12 cellular contexts compared by ENCODE assay signal in the genomic region with DNA sequence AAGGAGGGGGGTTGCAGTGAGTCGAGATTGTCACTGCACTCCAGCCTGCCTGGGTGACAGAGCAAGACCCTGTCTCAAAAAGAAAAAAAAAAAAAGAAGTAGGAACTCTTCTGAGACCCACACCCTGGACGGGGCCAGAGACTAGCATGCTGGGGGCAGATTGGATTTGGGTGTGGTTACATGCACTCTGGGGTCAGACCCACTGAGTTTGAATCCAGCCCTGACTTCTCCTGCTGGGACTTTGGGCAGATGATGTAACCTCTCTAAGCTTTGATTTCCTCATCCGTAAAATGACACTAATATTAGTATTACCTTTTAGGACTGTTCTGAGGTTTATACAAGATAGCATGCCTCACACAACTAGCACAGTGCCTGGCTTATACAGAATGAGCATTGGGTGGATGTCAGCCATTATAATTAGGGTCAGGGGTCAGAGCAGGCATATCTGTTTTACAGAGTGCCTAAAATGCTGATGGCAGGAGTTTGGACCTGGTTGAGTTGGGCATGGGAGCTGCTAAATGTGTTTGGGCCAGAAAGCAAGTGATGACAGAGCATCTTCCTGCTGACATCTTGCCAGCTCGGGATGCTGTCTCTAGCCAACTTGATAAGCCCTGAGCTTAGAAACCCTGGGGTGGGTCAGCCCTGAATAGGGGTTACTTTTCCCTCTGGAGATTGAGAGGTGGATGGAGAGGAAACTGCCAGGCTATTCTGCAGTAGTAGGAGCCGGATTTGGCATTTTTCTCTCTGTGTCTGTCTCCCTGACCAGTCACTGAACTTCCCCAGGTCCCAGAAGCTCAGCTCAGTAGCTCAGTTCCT. TPM values are rescaled to one million over a fixed set of nuclear protein-coding genes. Genes with fewer than 3 reads are reported as not detected.
A peak's percentile ranks its signal among the peaks of the same experiment; 100 is the strongest.
DNase-seq lines count a peak whose midpoint lies in the region; ATAC-seq and TF ChIP-seq lines count a peak whose summit lies in the region.
"Had no signal": no experiment of that assay in that cellular context is flagged by ENCODE, and none has a peak within 500 bp of the region (broad histone marks: within the 10 kb centered on the region; RNA-seq: fewer than 3 reads in every experiment).

No MANE protein-coding gene starts in this region.

- WGBS in aorta, 2 donors: 68 to 70% methylated on average over 5 of the region's 5 CpGs

- H3K9me3 ChIP-seq in aorta (ENCODE audit: control insufficient read depth, low read length): no peaks in the 10 kb centered on the region
- H3K9me3 ChIP-seq: suprapubic skin had no signal

- H3K27ac ChIP-seq in aorta (ENCODE audit: low read depth in 1 of 2, low read length in 2 of 2): peak overlapping the region in 1 of 2 donors; percentile 49

- no peak overlapping the region for H3K4me3 ChIP-seq in aorta (ENCODE audit: low read length in 2 of 2)
- H3K4me3 ChIP-seq: suprapubic skin had no signal

- H3K4me1 Mint-ChIP-seq in nephron: peaks cover 64% of the 10 kb centered on the region

- peaks cover 7 to 18% of the 10 kb centered on the region in 2 donors for H3K4me1 ChIP-seq in aorta (ENCODE audit: control insufficient read depth in 1 of 2, insufficient read depth in 2 of 2, low read length in 2 of 2)

- H3K4me3 Mint-ChIP-seq in nephron: no peak overlapping the region

- no peaks in the 10 kb centered on the region for H3K27me3 Mint-ChIP-seq in nephron (ENCODE audit: low read depth)

- H3K36me3 Mint-ChIP-seq in nephron (ENCODE audit: low read depth): peaks cover 17% of the 10 kb centered on the region

- ATAC-seq in aorta (ENCODE audit: low FRiP score): no peak
- ATAC-seq in GM19035 (IDR thresholded peaks at IDR 0.05; ENCODE audit: unreplicated experiment): no peak

- no peaks in the 10 kb centered on the region for H3K9me3 Mint-ChIP-seq in nephron

- no peaks in the 10 kb centered on the region for H3K36me3 ChIP-seq in aorta (ENCODE audit: control insufficient read depth in 1 of 2, insufficient read depth in 2 of 2, low read length in 1 of 2)

- H3K27ac Mint-ChIP-seq in nephron: peak overlapping the region in 2 of 3 experiments; percentile 9 to 67

- peak; percentile 33 for DNase-seq in activated effector memory CD4-positive, alpha-beta T cell treated with anti-CD3 and anti-CD28 coated beads, Interleukin-2, amount 50 U/mL, for 16 hours
- DNase-seq in activated effector memory CD4-positive, alpha-beta T cell treated with Interleukin-2 at 50 U/mL for 16 hours: no peak
- peak; percentile 74 for DNase-seq in cardiac septum (ENCODE audit: low spot score)
- peak; percentile 35 to 60 for DNase-seq in aorta
- DNase-seq in DMS 273 (lab: John Stamatoyannopoulos, UW; ENCODE audit: unreplicated experiment): no peak
- no peak for DNase-seq in stimulated activated CD4-positive, alpha-beta T cell treated with anti-CD3 and anti-CD28 coated beads, Interleukin-12 subunit alpha, Interleukin-12 subunit beta, amount 100 ng/mL, for 4 hours
- DNase-seq: NCI-H1930, NCI-H69, SHP77 had no signal

- no peaks in the 10 kb centered on the region for H3K27me3 ChIP-seq in aorta (ENCODE audit: control insufficient read depth in 1 of 2, insufficient read depth in 2 of 2, low read length in 1 of 2)
- H3K27me3 ChIP-seq: suprapubic skin had no signal

- TF ChIP-seq CTCF in nephron (IDR thresholded peaks at IDR 0.05; ENCODE audit: unreplicated experiment in 3 of 3): no peak

- intact Hi-C loops in cardiac septum (cut with DNase I): loop anchor here (5.0 kb wide), 1 partner anchor 36 kb away; no protein-coding TSS in a partner anchor
- intact Hi-C loops in aorta (cut with DNase I): no loop called here

RNA-seq across cellular contexts. Expression of a gene that starts 15.5 kb away (rescaled TPM):
- total RNA-seq in cardiac septum (77.1 TPM), aorta (100 to 1,000 TPM in 1 of 2 donors, 10 to 100 TPM in 1; 65.9 to 128 TPM)
- 100 to 1,000 TPM in 1 of 2 donors, 10 to 100 TPM in 1; 21.4 to 108 TPM for polyA plus RNA-seq in aorta

RNA-seq across cellular contexts. Expression of a gene that starts 51.2 kb away (rescaled TPM):
- 11.0 TPM for total RNA-seq in cardiac septum
- total RNA-seq in aorta: 10 to 100 TPM in 1 of 2 donors, 1 to 10 TPM in 1; 6.1 to 10.0 TPM
- polyA plus RNA-seq in aorta: 10 to 100 TPM; 10.8 to 11.5 TPM

RNA-seq across cellular contexts. Expression of a gene that starts 51.5 kb away (rescaled TPM):
- total RNA-seq in cardiac septum: 35.5 TPM
- total RNA-seq in aorta: 10 to 100 TPM; 47.2 to 48.6 TPM
- polyA plus RNA-seq in aorta: 10 to 100 TPM; 12.6 to 70.8 TPM

Comparison
In these comparisons a context has a peak if more than half of its experiments do, and no peak if none do; other contexts are left out.
1. DNase-seq: peak in activated effector memory CD4-positive, alpha-beta T cell treated with anti-CD3 and anti-CD28 coated beads, Interleukin-2, amount 50 U/mL, for 16 hours (single experiment), cardiac septum (single experiment) and aorta (2 of 2); none in activated effector memory CD4-positive, alpha-beta T cell treated with Interleukin-2 at 50 U/mL for 16 hours (single experiment), DMS 273 (single experiment) and stimulated activated CD4-positive, alpha-beta T cell treated with anti-CD3 and anti-CD28 coated beads, Interleukin-12 subunit alpha, Interleukin-12 subunit beta, amount 100 ng/mL, for 4 hours (single experiment).